1 cellular context compared by ENCODE assay signal in the genomic region with DNA sequence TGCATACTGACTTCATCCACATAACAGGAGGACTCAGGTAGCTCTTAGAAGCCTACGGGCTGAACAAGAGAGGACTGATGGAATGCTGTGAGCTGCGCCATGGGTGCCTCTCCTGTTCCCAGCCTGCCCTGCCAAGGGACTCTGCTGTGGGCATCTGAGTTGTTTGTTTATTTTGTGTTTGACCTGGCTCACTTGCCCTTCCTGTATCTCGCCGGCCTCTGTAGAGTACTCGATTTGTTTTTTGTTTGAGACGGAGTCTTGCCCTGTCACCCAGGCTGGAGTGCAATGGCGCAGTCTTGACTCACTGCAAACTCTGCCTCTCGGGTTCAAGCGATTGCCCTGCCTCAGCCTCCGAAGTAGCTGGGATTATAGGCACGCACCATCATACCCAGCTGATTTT.
TF ChIP-seq lines count a peak whose summit lies in the region.

No MANE protein-coding gene starts in this region.

TF ChIP-seq in GM23338, 12 proteins besides CTCF, POLR2A, EP300 and RAD21 (continued from another document):
- TF ChIP-seq, protein P1, sequence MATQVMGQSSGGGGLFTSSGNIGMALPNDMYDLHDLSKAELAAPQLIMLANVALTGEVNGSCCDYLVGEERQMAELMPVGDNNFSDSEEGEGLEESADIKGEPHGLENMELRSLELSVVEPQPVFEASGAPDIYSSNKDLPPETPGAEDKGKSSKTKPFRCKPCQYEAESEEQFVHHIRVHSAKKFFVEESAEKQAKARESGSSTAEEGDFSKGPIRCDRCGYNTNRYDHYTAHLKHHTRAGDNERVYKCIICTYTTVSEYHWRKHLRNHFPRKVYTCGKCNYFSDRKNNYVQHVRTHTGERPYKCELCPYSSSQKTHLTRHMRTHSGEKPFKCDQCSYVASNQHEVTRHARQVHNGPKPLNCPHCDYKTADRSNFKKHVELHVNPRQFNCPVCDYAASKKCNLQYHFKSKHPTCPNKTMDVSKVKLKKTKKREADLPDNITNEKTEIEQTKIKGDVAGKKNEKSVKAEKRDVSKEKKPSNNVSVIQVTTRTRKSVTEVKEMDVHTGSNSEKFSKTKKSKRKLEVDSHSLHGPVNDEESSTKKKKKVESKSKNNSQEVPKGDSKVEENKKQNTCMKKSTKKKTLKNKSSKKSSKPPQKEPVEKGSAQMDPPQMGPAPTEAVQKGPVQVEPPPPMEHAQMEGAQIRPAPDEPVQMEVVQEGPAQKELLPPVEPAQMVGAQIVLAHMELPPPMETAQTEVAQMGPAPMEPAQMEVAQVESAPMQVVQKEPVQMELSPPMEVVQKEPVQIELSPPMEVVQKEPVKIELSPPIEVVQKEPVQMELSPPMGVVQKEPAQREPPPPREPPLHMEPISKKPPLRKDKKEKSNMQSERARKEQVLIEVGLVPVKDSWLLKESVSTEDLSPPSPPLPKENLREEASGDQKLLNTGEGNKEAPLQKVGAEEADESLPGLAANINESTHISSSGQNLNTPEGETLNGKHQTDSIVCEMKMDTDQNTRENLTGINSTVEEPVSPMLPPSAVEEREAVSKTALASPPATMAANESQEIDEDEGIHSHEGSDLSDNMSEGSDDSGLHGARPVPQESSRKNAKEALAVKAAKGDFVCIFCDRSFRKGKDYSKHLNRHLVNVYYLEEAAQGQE (IDR thresholded peaks at IDR 0.05; ENCODE audit: unreplicated experiment) = no peak
- TF ChIP-seq, protein P2, sequence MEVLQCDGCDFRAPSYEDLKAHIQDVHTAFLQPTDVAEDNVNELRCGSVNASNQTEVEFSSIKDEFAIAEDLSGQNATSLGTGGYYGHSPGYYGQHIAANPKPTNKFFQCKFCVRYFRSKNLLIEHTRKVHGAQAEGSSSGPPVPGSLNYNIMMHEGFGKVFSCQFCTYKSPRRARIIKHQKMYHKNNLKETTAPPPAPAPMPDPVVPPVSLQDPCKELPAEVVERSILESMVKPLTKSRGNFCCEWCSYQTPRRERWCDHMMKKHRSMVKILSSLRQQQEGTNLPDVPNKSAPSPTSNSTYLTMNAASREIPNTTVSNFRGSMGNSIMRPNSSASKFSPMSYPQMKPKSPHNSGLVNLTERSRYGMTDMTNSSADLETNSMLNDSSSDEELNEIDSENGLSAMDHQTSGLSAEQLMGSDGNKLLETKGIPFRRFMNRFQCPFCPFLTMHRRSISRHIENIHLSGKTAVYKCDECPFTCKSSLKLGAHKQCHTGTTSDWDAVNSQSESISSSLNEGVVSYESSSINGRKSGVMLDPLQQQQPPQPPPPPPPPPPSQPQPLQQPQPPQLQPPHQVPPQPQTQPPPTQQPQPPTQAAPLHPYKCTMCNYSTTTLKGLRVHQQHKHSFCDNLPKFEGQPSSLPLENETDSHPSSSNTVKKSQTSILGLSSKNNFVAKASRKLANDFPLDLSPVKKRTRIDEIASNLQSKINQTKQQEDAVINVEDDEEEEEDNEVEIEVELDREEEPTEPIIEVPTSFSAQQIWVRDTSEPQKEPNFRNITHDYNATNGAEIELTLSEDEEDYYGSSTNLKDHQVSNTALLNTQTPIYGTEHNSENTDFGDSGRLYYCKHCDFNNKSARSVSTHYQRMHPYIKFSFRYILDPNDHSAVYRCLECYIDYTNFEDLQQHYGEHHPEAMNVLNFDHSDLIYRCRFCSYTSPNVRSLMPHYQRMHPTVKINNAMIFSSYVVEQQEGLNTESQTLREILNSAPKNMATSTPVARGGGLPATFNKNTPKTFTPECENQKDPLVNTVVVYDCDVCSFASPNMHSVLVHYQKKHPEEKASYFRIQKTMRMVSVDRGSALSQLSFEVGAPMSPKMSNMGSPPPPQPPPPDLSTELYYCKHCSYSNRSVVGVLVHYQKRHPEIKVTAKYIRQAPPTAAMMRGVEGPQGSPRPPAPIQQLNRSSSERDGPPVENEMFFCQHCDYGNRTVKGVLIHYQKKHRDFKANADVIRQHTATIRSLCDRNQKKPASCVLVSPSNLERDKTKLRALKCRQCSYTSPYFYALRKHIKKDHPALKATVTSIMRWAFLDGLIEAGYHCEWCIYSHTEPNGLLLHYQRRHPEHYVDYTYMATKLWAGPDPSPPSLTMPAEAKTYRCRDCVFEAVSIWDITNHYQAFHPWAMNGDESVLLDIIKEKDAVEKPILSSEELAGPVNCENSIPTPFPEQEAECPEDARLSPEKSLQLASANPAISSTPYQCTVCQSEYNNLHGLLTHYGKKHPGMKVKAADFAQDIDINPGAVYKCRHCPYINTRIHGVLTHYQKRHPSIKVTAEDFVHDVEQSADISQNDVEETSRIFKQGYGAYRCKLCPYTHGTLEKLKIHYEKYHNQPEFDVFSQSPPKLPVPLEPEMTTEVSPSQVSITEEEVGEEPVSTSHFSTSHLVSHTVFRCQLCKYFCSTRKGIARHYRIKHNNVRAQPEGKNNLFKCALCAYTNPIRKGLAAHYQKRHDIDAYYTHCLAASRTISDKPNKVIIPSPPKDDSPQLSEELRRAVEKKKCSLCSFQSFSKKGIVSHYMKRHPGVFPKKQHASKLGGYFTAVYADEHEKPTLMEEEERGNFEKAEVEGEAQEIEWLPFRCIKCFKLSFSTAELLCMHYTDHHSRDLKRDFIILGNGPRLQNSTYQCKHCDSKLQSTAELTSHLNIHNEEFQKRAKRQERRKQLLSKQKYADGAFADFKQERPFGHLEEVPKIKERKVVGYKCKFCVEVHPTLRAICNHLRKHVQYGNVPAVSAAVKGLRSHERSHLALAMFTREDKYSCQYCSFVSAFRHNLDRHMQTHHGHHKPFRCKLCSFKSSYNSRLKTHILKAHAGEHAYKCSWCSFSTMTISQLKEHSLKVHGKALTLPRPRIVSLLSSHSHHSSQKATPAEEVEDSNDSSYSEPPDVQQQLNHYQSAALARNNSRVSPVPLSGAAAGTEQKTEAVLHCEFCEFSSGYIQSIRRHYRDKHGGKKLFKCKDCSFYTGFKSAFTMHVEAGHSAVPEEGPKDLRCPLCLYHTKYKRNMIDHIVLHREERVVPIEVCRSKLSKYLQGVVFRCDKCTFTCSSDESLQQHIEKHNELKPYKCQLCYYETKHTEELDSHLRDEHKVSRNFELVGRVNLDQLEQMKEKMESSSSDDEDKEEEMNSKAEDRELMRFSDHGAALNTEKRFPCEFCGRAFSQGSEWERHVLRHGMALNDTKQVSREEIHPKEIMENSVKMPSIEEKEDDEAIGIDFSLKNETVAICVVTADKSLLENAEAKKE (CRISPR knock-in tag; IDR thresholded peaks at IDR 0.05) = no peak
- TF ChIP-seq POLR2AphosphoS5 (IDR thresholded peaks at IDR 0.05; ENCODE audit: low read depth) = no peak
- no peak for TF ChIP-seq CREB1 (CRISPR knock-in tag; IDR thresholded peaks at IDR 0.05; ENCODE audit: low read depth)
- no peak for TF ChIP-seq ZNF114 (CRISPR knock-in tag; IDR thresholded peaks at IDR 0.05)
- TF ChIP-seq STAT1 (IDR thresholded peaks at IDR 0.05; ENCODE audit: unreplicated experiment) = no peak
TF ChIP-seq in GM23338: peak in this region for 0.
